8 cellular contexts compared by ENCODE assay signal in genomic region chr13:91347212-91347995, GRCh38. TPM values are rescaled to one million over a fixed set of nuclear protein-coding genes. Genes with fewer than 3 reads are reported as not detected.
DNase-seq lines count a peak whose midpoint lies in the region; ATAC-seq, FAIRE-seq and TF ChIP-seq lines count a peak whose summit lies in the region.

TSS of gene MIR17HG (plus strand) at chr13:91347687.

- POLR2A ChIA-PET in activated naive CD8-positive, alpha-beta T cell treated with anti-CD3 and anti-CD28 coated beads, Interleukin-2, amount 10 ng/mL, durations not matched to agents 7 days and 5 days (lab: Charles Lee): interaction anchor here (1.2 to 1.5 kb wide), 5 partner anchors 12 to 53 kb away, joined by 3 to 15 read pairs (median 4); no protein-coding TSS in a partner anchor

- intact Hi-C loops in Right ventricle myocardium superior (cut with DNase I) (no loop called here), tibial artery (cut with DNase I; ENCODE audit: low total_unique reads) (no loop called here)

- peaks cover 5% of the 10 kb centered on the region for H3K27me3 Mint-ChIP-seq in activated naive CD8-positive, alpha-beta T cell treated with anti-CD3 and anti-CD28 coated beads, Interleukin-2, amount 10 ng/mL, durations not matched to agents 7 days and 5 days

- ATAC-seq in HG02763 (IDR thresholded peaks at IDR 0.05; ENCODE audit: unreplicated experiment) (peak; percentile 54), Right ventricle myocardium superior (ENCODE audit: poor library complexity) (peak; percentile 95)
- peak; percentile 68 for ATAC-seq in activated naive CD8-positive, alpha-beta T cell treated with anti-CD3 and anti-CD28 coated beads, Interleukin-2, amount 10 ng/mL, durations not matched to agents 7 days and 5 days (ENCODE audit: low read depth)

- FAIRE-seq in GM12891 (lab: Jason Lieb, UNC): peak; percentile 72

- no peaks in the 10 kb centered on the region for H3K79me2 ChIP-seq in parathyroid adenoma

- peak within 1 kb of the TSS; percentile 84 for H2AFZ ChIP-seq in parathyroid adenoma

- H3K4me1 ChIP-seq in parathyroid adenoma: peaks cover 9% of the 10 kb centered on the region
- H3K4me1 ChIP-seq in tibial artery: peaks cover 0 to 29% (median 13%) of the 10 kb centered on the region in 4 donors

- H3K4me3 ChIP-seq in parathyroid adenoma (ENCODE audit: low read depth, low read length) (peak within 1 kb of the TSS; percentile 60), tibial artery (peak within 1 kb of the TSS; percentile 91 to 93)

- H3K27me3 ChIP-seq in parathyroid adenoma (ENCODE audit: control insufficient read depth, insufficient read depth, low read length) (no peaks in the 10 kb centered on the region), tibial artery (peaks cover 0 to 7% of the 10 kb centered on the region in 2 donors)

- no peaks in the 10 kb centered on the region for H3K9me3 Mint-ChIP-seq in activated naive CD8-positive, alpha-beta T cell treated with anti-CD3 and anti-CD28 coated beads, Interleukin-2, amount 10 ng/mL, durations not matched to agents 7 days and 5 days

- peaks cover 33% of the 10 kb centered on the region for H3K4me1 Mint-ChIP-seq in activated naive CD8-positive, alpha-beta T cell treated with anti-CD3 and anti-CD28 coated beads, Interleukin-2, amount 10 ng/mL, durations not matched to agents 7 days and 5 days

- no peaks in the 10 kb centered on the region for H3K9me3 ChIP-seq in parathyroid adenoma (ENCODE audit: control insufficient read depth, low read length)
- no peaks in the 10 kb centered on the region for H3K9me3 ChIP-seq in tibial artery

- peaks cover 16% of the 10 kb centered on the region for H3K36me3 Mint-ChIP-seq in activated naive CD8-positive, alpha-beta T cell treated with anti-CD3 and anti-CD28 coated beads, Interleukin-2, amount 10 ng/mL, durations not matched to agents 7 days and 5 days

- H3K4me2 ChIP-seq in parathyroid adenoma (ENCODE audit: low read length): peak within 1 kb of the TSS; percentile 86

- peak within 1 kb of the TSS; percentile 95 for H3K4me3 Mint-ChIP-seq in activated naive CD8-positive, alpha-beta T cell treated with anti-CD3 and anti-CD28 coated beads, Interleukin-2, amount 10 ng/mL, durations not matched to agents 7 days and 5 days

- TF ChIP-seq POLR2A in GM12891 (IDR thresholded peaks at IDR 0.05; ENCODE audit: low read depth, low read length): peak; percentile 66

- TF ChIP-seq CTCF in parathyroid adenoma (IDR thresholded peaks at IDR 0.05): no peak
- peak in 1 of 2 experiments; percentile 12 for TF ChIP-seq CTCF in tibial artery (IDR thresholded peaks at IDR 0.05)

- peak within 1 kb of the TSS; percentile 53 for H3K27ac ChIP-seq in parathyroid adenoma
- peak within 1 kb of the TSS; percentile 74 to 95 for H3K27ac ChIP-seq in tibial artery

- peak; percentile 45 for DNase-seq in GM12891 (ENCODE audit: insufficient read length, low spot score)
- DNase-seq in NCI-H1417 (lab: John Stamatoyannopoulos, UW): peak; percentile 98 to 99 (median 98)
- peak; percentile 69 to 88 for DNase-seq in SW 1271 (lab: John Stamatoyannopoulos, UW)
- DNase-seq in activated naive CD8-positive, alpha-beta T cell treated with anti-CD3 and anti-CD28 coated beads, Interleukin-2, amount 10 ng/mL, durations not matched to agents 7 days and 5 days: peak; percentile 90
- DNase-seq in Right ventricle myocardium superior: peak; percentile 93
- peak; percentile 86 to 94 for DNase-seq in tibial artery

- no peaks in the 10 kb centered on the region for H3K36me3 ChIP-seq in parathyroid adenoma (ENCODE audit: control insufficient read depth, insufficient read depth, low read length)
- peaks cover 9 to 16% (median 10%) of the 10 kb centered on the region in 3 donors for H3K36me3 ChIP-seq in tibial artery

- H3K27ac Mint-ChIP-seq in activated naive CD8-positive, alpha-beta T cell treated with anti-CD3 and anti-CD28 coated beads, Interleukin-2, amount 10 ng/mL, durations not matched to agents 7 days and 5 days: peak within 1 kb of the TSS; percentile 96

- no peak within 1 kb of the TSS for H3K9ac ChIP-seq in parathyroid adenoma

TF ChIP-seq in GM12891, 5 proteins besides CTCF, POLR2A, EP300 and RAD21:
- TF ChIP-seq PAX5 (IDR thresholded peaks at IDR 0.05; ENCODE audit: insufficient read depth, low read length, severe bottlenecking) (no peak), TAF1 (IDR thresholded peaks at IDR 0.05; ENCODE audit: low read depth, low read length) (peak; percentile 69; the same call in 1 of the 2 replicates), POLR2AphosphoS5 (IDR thresholded peaks at IDR 0.05; ENCODE audit: low read depth, low read length) (no peak), SPI1 (IDR thresholded peaks at IDR 0.05; ENCODE audit: low read depth, low read length) (no peak), POU2F2 (IDR thresholded peaks at IDR 0.05; ENCODE audit: low read depth, low read length) (peak; percentile 88)

RNA-seq across cellular contexts. Expression of gene MIR17HG, which starts in this region (rescaled TPM):
- polyA plus RNA-seq in GM12891 (2012; ENCODE audit: low read depth, missing spikeins): 2.8 TPM
- 10 to 100 TPM; 10.1 to 11.9 TPM for total RNA-seq in activated naive CD8-positive, alpha-beta T cell treated with anti-CD3 and anti-CD28 coated beads, Interleukin-2, amount 10 ng/mL, durations not matched to agents 7 days and 5 days
- total RNA-seq in Right ventricle myocardium superior: 1.0 TPM

Comparison
In these comparisons a context has a peak if more than half of its experiments do, and no peak if none do; other contexts are left out.
1. Peak in every context shown above with its lines: DNase-seq, ATAC-seq, H3K4me3 ChIP-seq and H3K27ac ChIP-seq.
2. DNase-seq: peak in every context shown above with its lines; median percentile 98 in NCI-H1417; 93 in Right ventricle myocardium superior; 90 in activated naive CD8-positive, alpha-beta T cell treated with anti-CD3 and anti-CD28 coated beads, Interleukin-2, amount 10 ng/mL, durations not matched to agents 7 days and 5 days; 90 in tibial artery; 78 in SW 1271; 45 in GM12891.